Comparison of ENCODE assay signal across 8 cellular contexts in genomic region chr1:153633747-153634665, GRCh38. TPM values are rescaled to one million over a fixed set of nuclear protein-coding genes. Genes with fewer than 3 reads are reported as not detected.
DNase-seq lines count a peak whose midpoint lies in the region; ATAC-seq and TF ChIP-seq lines count a peak whose summit lies in the region.

Gene CHTOP (plus strand): TSS chr1:153634066. CDS start chr1:153636589, 2,523 bp downstream.

- peak; percentile 84 to 99 for TF ChIP-seq POLR2A in uterus (IDR thresholded peaks at IDR 0.05)

- peaks cover 30% of the 10 kb centered on the region for H3K36me3 Mint-ChIP-seq in T-helper 2 cell treated with Interferon-gamma antibody and Interleukin-4, amounts not matched to agents 5 μg/mL and 100 μg/mL, for 36 hours (ENCODE audit: low read depth)

- TF ChIP-seq CTCF in ascending aorta (IDR thresholded peaks at IDR 0.05) = no peak
- peak in 1 of 4 experiments; percentile 5 for TF ChIP-seq CTCF in uterus (IDR thresholded peaks at IDR 0.05)

- H3K36me3 ChIP-seq in ascending aorta (peaks cover 19 to 26% of the 10 kb centered on the region in 2 donors), uterus (no peaks in the 10 kb centered on the region)

- H3K4me3 ChIP-seq in ascending aorta = peak within 1 kb of the TSS; percentile 71 to 97
- peak within 1 kb of the TSS; percentile 96 for H3K4me3 ChIP-seq in right cardiac atrium (ENCODE audit: low read length)
- peak within 1 kb of the TSS; percentile 88 to 100 for H3K4me3 ChIP-seq in uterus

- DNase-seq in NCI-H1930 (lab: John Stamatoyannopoulos, UW) = peak; percentile 96
- DNase-seq in T-helper 2 cell treated with Interferon-gamma antibody and Interleukin-4, amounts not matched to agents 5 μg/mL and 100 μg/mL, for 36 hours (ENCODE audit: low spot score) = peak; percentile 97
- DNase-seq in ascending aorta (ENCODE audit: low spot score in 2 of 2) = peak; percentile 92 to 99
- DNase-seq in right cardiac atrium = peak; percentile 97 to 99 (median 98)
- DNase-seq in pulmonary artery endothelial cell (ENCODE audit: low read depth, low spot score) = peak; percentile 96
- peak; percentile 99 for DNase-seq in uterus

- 2% methylated on average over 65 of the region's 65 CpGs for WGBS in right cardiac atrium

- no peaks in the 10 kb centered on the region for H3K27me3 Mint-ChIP-seq in T-helper 2 cell treated with Interferon-gamma antibody and Interleukin-4, amounts not matched to agents 5 μg/mL and 100 μg/mL, for 36 hours (ENCODE audit: low read depth)

- H3K4me1 Mint-ChIP-seq in T-helper 2 cell treated with Interferon-gamma antibody and Interleukin-4, amounts not matched to agents 5 μg/mL and 100 μg/mL, for 36 hours (ENCODE audit: low read depth) = peaks cover 28% of the 10 kb centered on the region

- H3K27me3 ChIP-seq in ascending aorta (no peaks in the 10 kb centered on the region), right cardiac atrium (ENCODE audit: control insufficient read depth, insufficient read depth) (no peaks in the 10 kb centered on the region), uterus (no peaks in the 10 kb centered on the region)

- peak within 1 kb of the TSS; percentile 100 for H3K27ac Mint-ChIP-seq in T-helper 2 cell treated with Interferon-gamma antibody and Interleukin-4, amounts not matched to agents 5 μg/mL and 100 μg/mL, for 36 hours

- H3K9me3 Mint-ChIP-seq in T-helper 2 cell treated with Interferon-gamma antibody and Interleukin-4, amounts not matched to agents 5 μg/mL and 100 μg/mL, for 36 hours = no peaks in the 10 kb centered on the region

- peaks cover 7 to 24% of the 10 kb centered on the region in 2 donors for H3K4me1 ChIP-seq in ascending aorta
- H3K4me1 ChIP-seq in right cardiac atrium (ENCODE audit: control insufficient read depth, insufficient read depth, low read length) = peaks cover 16% of the 10 kb centered on the region
- H3K4me1 ChIP-seq in uterus = peaks cover 0 to 3% of the 10 kb centered on the region in 2 donors

- ATAC-seq in GM18502 (IDR thresholded peaks at IDR 0.05; ENCODE audit: poor library complexity, unreplicated experiment) (peak; percentile 90), HG02970 (IDR thresholded peaks at IDR 0.05; ENCODE audit: low FRiP score, unreplicated experiment) (peak; percentile 93), right cardiac atrium (peak; percentile 94 to 95)

- peak within 1 kb of the TSS; percentile 97 to 100 for H3K27ac ChIP-seq in ascending aorta
- peak within 1 kb of the TSS; percentile 100 for H3K27ac ChIP-seq in right cardiac atrium (ENCODE audit: low read length)
- peak within 1 kb of the TSS; percentile 99 to 100 for H3K27ac ChIP-seq in uterus

- H3K4me3 Mint-ChIP-seq in T-helper 2 cell treated with Interferon-gamma antibody and Interleukin-4, amounts not matched to agents 5 μg/mL and 100 μg/mL, for 36 hours = peak within 1 kb of the TSS; percentile 95

- intact Hi-C loops in ascending aorta (cut with DNase I) (loop anchor here (2.0 kb wide), 2 partner anchors 25 to 37 kb away; partner anchors contain the start of gene ILF2), right cardiac atrium (cut with DNase I) (no loop called here), uterus (cut with DNase I; ENCODE audit: low total_unique reads) (no loop called here)

- H3K9me3 ChIP-seq in ascending aorta = no peaks in the 10 kb centered on the region
- H3K9me3 ChIP-seq in right cardiac atrium (ENCODE audit: control insufficient read depth, low read length) = no peaks in the 10 kb centered on the region
- no peaks in the 10 kb centered on the region for H3K9me3 ChIP-seq in uterus

RNA-seq across cellular contexts. Expression of gene CHTOP, which starts in this region (rescaled TPM):
- total RNA-seq in ascending aorta (58.9 TPM), right cardiac atrium (10 to 100 TPM; 56.1 to 75.3 (median 66.1) TPM), pulmonary artery endothelial cell (27.6 and 42.4 TPM in 2 replicates), uterus (10 to 100 TPM; 43.8 to 91.0 (median 70.8) TPM)
- 65.0 TPM for polyA plus RNA-seq in right cardiac atrium

Comparison
In these comparisons a context has a peak if more than half of its experiments do, and no peak if none do; other contexts are left out.
1. Peak in every context shown above with its lines: DNase-seq, ATAC-seq, H3K4me3 ChIP-seq and H3K27ac ChIP-seq.